ENCODE assay signal across 1 cellular context in the genomic region with DNA sequence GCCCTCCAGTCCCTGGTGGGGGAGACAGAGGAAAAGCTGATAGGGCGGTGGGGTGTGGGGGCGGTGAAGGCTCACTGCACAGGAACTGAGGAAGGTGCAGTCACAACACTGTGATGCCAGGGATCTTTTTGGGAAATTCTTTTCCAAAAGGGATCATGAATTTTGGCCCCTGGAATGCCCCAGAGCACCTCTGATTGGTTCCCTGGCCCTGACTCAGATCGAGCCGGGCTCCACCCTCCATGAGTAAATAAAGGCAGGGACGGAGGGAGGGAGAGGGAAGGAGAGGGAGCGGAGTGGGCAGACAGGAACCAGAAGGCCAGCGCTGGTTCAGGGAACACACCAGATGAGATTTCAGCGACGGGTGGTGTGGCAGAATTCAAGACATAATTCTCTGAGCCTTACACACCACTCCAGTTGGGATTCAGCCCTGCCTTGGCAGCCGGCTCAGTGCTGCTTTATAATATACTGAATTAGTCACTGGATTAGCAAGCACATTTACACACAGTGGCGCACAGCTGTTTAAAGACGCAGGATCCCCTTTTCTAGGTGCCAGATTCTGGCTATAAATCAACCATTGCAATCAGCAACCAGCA.
TF ChIP-seq lines count a peak whose summit lies in the region.

No MANE protein-coding gene starts in this region.

TF ChIP-seq in SK-N-SH, 30 proteins besides CTCF, POLR2A, EP300 and RAD21 (continued from another document):
- TF ChIP-seq, protein P1, sequence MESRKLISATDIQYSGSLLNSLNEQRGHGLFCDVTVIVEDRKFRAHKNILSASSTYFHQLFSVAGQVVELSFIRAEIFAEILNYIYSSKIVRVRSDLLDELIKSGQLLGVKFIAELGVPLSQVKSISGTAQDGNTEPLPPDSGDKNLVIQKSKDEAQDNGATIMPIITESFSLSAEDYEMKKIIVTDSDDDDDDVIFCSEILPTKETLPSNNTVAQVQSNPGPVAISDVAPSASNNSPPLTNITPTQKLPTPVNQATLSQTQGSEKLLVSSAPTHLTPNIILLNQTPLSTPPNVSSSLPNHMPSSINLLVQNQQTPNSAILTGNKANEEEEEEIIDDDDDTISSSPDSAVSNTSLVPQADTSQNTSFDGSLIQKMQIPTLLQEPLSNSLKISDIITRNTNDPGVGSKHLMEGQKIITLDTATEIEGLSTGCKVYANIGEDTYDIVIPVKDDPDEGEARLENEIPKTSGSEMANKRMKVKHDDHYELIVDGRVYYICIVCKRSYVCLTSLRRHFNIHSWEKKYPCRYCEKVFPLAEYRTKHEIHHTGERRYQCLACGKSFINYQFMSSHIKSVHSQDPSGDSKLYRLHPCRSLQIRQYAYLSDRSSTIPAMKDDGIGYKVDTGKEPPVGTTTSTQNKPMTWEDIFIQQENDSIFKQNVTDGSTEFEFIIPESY (IDR thresholded peaks at IDR 0.05; ENCODE audit: borderline replicate concordance, low read depth) = no peak
- TF ChIP-seq MXI1 (IDR thresholded peaks at IDR 0.05; ENCODE audit: low read depth, low read length) (no peak), NRF1 (IDR thresholded peaks at IDR 0.05; ENCODE audit: low read depth, low read length) (no peak), TAF1 (IDR thresholded peaks at IDR 0.05; ENCODE audit: borderline replicate concordance, low read depth, low read length) (peak; percentile 38; the same call in 1 of the 2 replicates), GABPA (IDR thresholded peaks at IDR 0.05; ENCODE audit: low read depth) (no peak), JUND (IDR thresholded peaks at IDR 0.05) (peak; percentile 49), RXRA (IDR thresholded peaks at IDR 0.05; ENCODE audit: borderline replicate concordance, low read depth) (peak; percentile 56; the same call in 1 of the 2 replicates), FOSL2 (IDR thresholded peaks at IDR 0.05; ENCODE audit: borderline replicate concordance, low read depth) (peak; percentile 61; the same call in 1 of the 2 replicates), RFX5 (IDR thresholded peaks at IDR 0.05; ENCODE audit: low read length) (no peak), SIN3A (IDR thresholded peaks at IDR 0.05; ENCODE audit: borderline replicate concordance, low read depth, low read length) (peak; percentile 65; the same call in 1 of the 2 replicates), TCF12 (IDR thresholded peaks at IDR 0.05) (peak; percentile 92), MEF2A (IDR thresholded peaks at IDR 0.05; ENCODE audit: borderline replicate concordance, low read depth) (peak; percentile 32; the same call in 1 of the 2 replicates), RCOR1 (IDR thresholded peaks at IDR 0.05; ENCODE audit: low read length) (peak; percentile 12; the same call in 1 of the 2 replicates), FOXM1 (IDR thresholded peaks at IDR 0.05; ENCODE audit: low read depth) (no peak), POLR2AphosphoS5 (IDR thresholded peaks at IDR 0.05; ENCODE audit: low read depth, low read length) (peak; percentile 62), CHD2 (IDR thresholded peaks at IDR 0.05; ENCODE audit: low read length, partially characterized antibody) (no peak), ELF1 (IDR thresholded peaks at IDR 0.05) (no peak), SMC3 (IDR thresholded peaks at IDR 0.05; ENCODE audit: low read depth, low read length) (no peak), YY1 (IDR thresholded peaks at IDR 0.05; ENCODE audit: low read depth) (peak; percentile 28; the same call in 1 of the 2 replicates), NFIC (IDR thresholded peaks at IDR 0.05; ENCODE audit: borderline replicate concordance) (peak; percentile 82; the same call in 1 of the 2 replicates), EZH2phosphoT487 (IDR thresholded peaks at IDR 0.05; ENCODE audit: borderline replicate concordance, low read depth) (no peak)
- TF ChIP-seq, protein P2, sequence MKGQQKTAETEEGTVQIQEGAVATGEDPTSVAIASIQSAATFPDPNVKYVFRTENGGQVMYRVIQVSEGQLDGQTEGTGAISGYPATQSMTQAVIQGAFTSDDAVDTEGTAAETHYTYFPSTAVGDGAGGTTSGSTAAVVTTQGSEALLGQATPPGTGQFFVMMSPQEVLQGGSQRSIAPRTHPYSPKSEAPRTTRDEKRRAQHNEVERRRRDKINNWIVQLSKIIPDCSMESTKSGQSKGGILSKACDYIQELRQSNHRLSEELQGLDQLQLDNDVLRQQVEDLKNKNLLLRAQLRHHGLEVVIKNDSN (IDR thresholded peaks at IDR 0.05; ENCODE audit: borderline replicate concordance, low read depth) = no peak
- TF ChIP-seq, protein P3, sequence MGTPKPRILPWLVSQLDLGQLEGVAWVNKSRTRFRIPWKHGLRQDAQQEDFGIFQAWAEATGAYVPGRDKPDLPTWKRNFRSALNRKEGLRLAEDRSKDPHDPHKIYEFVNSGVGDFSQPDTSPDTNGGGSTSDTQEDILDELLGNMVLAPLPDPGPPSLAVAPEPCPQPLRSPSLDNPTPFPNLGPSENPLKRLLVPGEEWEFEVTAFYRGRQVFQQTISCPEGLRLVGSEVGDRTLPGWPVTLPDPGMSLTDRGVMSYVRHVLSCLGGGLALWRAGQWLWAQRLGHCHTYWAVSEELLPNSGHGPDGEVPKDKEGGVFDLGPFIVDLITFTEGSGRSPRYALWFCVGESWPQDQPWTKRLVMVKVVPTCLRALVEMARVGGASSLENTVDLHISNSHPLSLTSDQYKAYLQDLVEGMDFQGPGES (IDR thresholded peaks at IDR 0.05; ENCODE audit: low read depth, low read length) = no peak
- TF ChIP-seq, protein P4, sequence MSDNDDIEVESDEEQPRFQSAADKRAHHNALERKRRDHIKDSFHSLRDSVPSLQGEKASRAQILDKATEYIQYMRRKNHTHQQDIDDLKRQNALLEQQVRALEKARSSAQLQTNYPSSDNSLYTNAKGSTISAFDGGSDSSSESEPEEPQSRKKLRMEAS (IDR thresholded peaks at IDR 0.05; ENCODE audit: low read depth) = peak; percentile 82
- TF ChIP-seq, protein P5, sequence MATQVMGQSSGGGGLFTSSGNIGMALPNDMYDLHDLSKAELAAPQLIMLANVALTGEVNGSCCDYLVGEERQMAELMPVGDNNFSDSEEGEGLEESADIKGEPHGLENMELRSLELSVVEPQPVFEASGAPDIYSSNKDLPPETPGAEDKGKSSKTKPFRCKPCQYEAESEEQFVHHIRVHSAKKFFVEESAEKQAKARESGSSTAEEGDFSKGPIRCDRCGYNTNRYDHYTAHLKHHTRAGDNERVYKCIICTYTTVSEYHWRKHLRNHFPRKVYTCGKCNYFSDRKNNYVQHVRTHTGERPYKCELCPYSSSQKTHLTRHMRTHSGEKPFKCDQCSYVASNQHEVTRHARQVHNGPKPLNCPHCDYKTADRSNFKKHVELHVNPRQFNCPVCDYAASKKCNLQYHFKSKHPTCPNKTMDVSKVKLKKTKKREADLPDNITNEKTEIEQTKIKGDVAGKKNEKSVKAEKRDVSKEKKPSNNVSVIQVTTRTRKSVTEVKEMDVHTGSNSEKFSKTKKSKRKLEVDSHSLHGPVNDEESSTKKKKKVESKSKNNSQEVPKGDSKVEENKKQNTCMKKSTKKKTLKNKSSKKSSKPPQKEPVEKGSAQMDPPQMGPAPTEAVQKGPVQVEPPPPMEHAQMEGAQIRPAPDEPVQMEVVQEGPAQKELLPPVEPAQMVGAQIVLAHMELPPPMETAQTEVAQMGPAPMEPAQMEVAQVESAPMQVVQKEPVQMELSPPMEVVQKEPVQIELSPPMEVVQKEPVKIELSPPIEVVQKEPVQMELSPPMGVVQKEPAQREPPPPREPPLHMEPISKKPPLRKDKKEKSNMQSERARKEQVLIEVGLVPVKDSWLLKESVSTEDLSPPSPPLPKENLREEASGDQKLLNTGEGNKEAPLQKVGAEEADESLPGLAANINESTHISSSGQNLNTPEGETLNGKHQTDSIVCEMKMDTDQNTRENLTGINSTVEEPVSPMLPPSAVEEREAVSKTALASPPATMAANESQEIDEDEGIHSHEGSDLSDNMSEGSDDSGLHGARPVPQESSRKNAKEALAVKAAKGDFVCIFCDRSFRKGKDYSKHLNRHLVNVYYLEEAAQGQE (IDR thresholded peaks at IDR 0.05; ENCODE audit: low read depth, low read length) = no peak
- TF ChIP-seq, protein P6, sequence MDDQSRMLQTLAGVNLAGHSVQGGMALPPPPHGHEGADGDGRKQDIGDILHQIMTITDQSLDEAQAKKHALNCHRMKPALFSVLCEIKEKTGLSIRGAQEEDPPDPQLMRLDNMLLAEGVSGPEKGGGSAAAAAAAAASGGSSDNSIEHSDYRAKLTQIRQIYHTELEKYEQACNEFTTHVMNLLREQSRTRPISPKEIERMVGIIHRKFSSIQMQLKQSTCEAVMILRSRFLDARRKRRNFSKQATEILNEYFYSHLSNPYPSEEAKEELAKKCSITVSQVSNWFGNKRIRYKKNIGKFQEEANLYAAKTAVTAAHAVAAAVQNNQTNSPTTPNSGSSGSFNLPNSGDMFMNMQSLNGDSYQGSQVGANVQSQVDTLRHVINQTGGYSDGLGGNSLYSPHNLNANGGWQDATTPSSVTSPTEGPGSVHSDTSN (IDR thresholded peaks at IDR 0.05) = peak; percentile 62
